ENCODE assay signal across 8 cellular contexts in the genomic region with DNA sequence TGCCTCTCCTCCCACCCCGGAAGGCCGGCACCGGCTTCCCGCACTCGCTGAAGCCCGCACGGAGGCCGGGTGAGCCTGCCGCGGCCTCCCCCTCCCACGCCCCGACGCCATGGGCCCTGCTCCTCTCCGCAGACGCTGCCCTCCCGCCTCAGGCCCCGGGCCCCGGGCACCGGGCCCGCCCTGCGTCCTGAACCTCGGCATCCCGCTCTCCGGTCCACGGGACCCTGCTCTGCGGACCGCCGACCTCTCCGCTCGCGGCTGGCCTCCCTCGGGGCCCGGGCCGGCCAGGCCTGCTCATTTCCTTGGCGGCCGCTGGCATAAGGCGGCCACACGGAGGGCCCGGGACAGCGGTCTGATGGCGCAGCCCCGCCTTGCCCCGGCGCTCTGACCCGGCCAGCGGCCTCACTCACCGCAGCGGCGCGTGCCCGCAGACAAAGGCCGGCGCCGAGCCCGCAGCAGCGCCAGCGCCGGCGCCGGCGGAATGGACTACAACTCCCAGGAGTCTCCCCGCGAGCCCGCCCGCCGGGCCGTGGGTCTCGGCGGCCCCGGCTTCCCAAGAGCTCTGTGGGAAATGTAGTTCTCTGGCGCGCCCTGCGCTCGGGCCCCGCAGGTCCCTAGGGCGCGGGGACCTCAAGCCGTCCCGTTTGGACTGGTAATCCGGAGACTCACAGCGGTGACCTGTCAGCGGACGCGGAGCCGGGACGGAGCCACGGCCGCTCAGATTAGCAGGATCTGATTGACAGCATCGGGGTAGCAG. TPM values are rescaled to one million over a fixed set of nuclear protein-coding genes. Genes with fewer than 3 reads are reported as not detected.
A peak's percentile ranks its signal among the peaks of the same experiment; 100 is the strongest.
DNase-seq lines count a peak whose midpoint lies in the region; ATAC-seq and TF ChIP-seq lines count a peak whose summit lies in the region.

A gene with protein sequence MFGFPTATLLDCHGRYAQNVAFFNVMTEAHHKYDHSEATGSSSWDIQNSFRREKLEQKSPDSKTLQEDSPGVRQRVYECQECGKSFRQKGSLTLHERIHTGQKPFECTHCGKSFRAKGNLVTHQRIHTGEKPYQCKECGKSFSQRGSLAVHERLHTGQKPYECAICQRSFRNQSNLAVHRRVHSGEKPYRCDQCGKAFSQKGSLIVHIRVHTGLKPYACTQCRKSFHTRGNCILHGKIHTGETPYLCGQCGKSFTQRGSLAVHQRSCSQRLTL (minus strand): TSS at position 490 of the 757 bp plus-strand sequence. CDS start 2,748 bp downstream, outside the sequence.

- WGBS in esophagus muscularis mucosa = under 1% methylated on average over 41 of the region's 89 CpGs

- H3K4me3 ChIP-seq in PC-9 (peak within 1 kb of the TSS; percentile 66), esophagus muscularis mucosa (peak within 1 kb of the TSS; percentile 71 to 90 (median 80)), muscle layer of duodenum (ENCODE audit: low read depth in 1 of 2, low read length in 2 of 2) (peak within 1 kb of the TSS; percentile 74 to 81)

- no peak within 1 kb of the TSS for H3K27ac ChIP-seq in PC-9
- peak within 1 kb of the TSS; percentile 79 to 89 (median 82) for H3K27ac ChIP-seq in esophagus muscularis mucosa (replicated peaks in 1 of 4)
- peak within 1 kb of the TSS; percentile 17 for H3K27ac ChIP-seq in muscle layer of duodenum (ENCODE audit: low read length)

- BruUV-seq in Calu3 (replicated peaks; lab: Mats Ljungman, UMichigan) = no TSS peak
- no TSS peak for BruUV-seq in PC-9 (replicated peaks; lab: Mats Ljungman, UMichigan)

- peak within 1 kb of the TSS; percentile 54 for H3K27ac Mint-ChIP-seq in Calu3 (ENCODE audit: unreplicated experiment)

- H3K9me2 ChIP-seq in PC-9 (ENCODE audit: insufficient read depth) = no peaks in the 10 kb centered on the region

- peaks cover 4% of the 10 kb centered on the region for H3K4me1 Mint-ChIP-seq in Calu3 (ENCODE audit: low read depth, unreplicated experiment)
- peaks cover 16% of the 10 kb centered on the region for H3K4me1 Mint-ChIP-seq in activated T-cell treated with anti-CD3 and anti-CD28 coated beads, Interleukin-2, amount 50 U/mL, for 4 hours (ENCODE audit: low read depth)

- peak within 1 kb of the TSS; percentile 91 for H3K4me3 Mint-ChIP-seq in Calu3 (ENCODE audit: low read depth, unreplicated experiment)
- peak within 1 kb of the TSS; percentile 91 for H3K4me3 Mint-ChIP-seq in activated T-cell treated with anti-CD3 and anti-CD28 coated beads, Interleukin-2, amount 50 U/mL, for 4 hours

- no peaks in the 10 kb centered on the region for H3K79me2 ChIP-seq in PC-9 (ENCODE audit: low read depth)

- peaks cover 25% of the 10 kb centered on the region for H3K36me3 Mint-ChIP-seq in Calu3 (ENCODE audit: insufficient read depth, unreplicated experiment)
- peaks cover 30% of the 10 kb centered on the region for H3K36me3 Mint-ChIP-seq in activated T-cell treated with anti-CD3 and anti-CD28 coated beads, Interleukin-2, amount 50 U/mL, for 4 hours (ENCODE audit: insufficient read depth)

- TF ChIP-seq CTCF in Calu3 (IDR thresholded peaks at IDR 0.05; ENCODE audit: unreplicated experiment) (no peak), GM20000 (IDR thresholded peaks at IDR 0.05; ENCODE audit: extremely low read depth, missing control alignments) (no peak), PC-9 (conservative IDR thresholded peaks at IDR 0.05) (no peak), esophagus muscularis mucosa (IDR thresholded peaks at IDR 0.05) (no peak)

- no peak for TF ChIP-seq POLR2A in esophagus muscularis mucosa (IDR thresholded peaks at IDR 0.05; ENCODE audit: low read depth)

- H2AFZ ChIP-seq in PC-9 = peak within 1 kb of the TSS; percentile 88

- H3K9me3 Mint-ChIP-seq in Calu3 (ENCODE audit: low read depth, unreplicated experiment) = peaks cover 14% of the 10 kb centered on the region
- peaks cover 22% of the 10 kb centered on the region for H3K9me3 Mint-ChIP-seq in activated T-cell treated with anti-CD3 and anti-CD28 coated beads, Interleukin-2, amount 50 U/mL, for 4 hours

- DNase-seq in Calu3 (peak; percentile 86), GM20000 (ENCODE audit: low spot score) (peak; percentile 97), HS-27A (ENCODE audit: low read depth) (peak; percentile 14), PC-9 (peak; percentile 53 to 77), esophagus muscularis mucosa (ENCODE audit: extremely low spot score) (no peak)
- DNase-seq in activated T-cell treated with anti-CD3 and anti-CD28 coated beads, Interleukin-2, amount 50 U/mL, for 4 hours = peak; percentile 75
- peak; percentile 57 to 60 for DNase-seq in stimulated activated CD8-positive, alpha-beta memory T cell treated with anti-CD3 and anti-CD28 coated beads, Interleukin-7, amount 100 ng/mL, for 1 hour (ENCODE audit: low read depth in 2 of 2)

- H3K36me3 ChIP-seq in PC-9 (ENCODE audit: low read depth) (no peaks in the 10 kb centered on the region), esophagus muscularis mucosa (peaks cover 24 to 36% (median 29%) of the 10 kb centered on the region in 4 donors), muscle layer of duodenum (ENCODE audit: control insufficient read depth in 1 of 2, insufficient read depth in 2 of 2, low read length in 2 of 2) (peaks cover 27 to 32% of the 10 kb centered on the region in 2 donors)

- H3F3A ChIP-seq in PC-9 (ENCODE audit: insufficient read depth, low read depth) = no peaks in the 10 kb centered on the region

- no peaks in the 10 kb centered on the region for H3K4me1 ChIP-seq in PC-9 (replicated peaks; ENCODE audit: insufficient read depth)
- peaks cover 7 to 17% (median 13%) of the 10 kb centered on the region in 4 donors for H3K4me1 ChIP-seq in esophagus muscularis mucosa
- no peaks in the 10 kb centered on the region for H3K4me1 ChIP-seq in muscle layer of duodenum (ENCODE audit: control insufficient read depth in 1 of 2, insufficient read depth in 2 of 2, low read length in 2 of 2)

- H3K27me3 ChIP-seq in PC-9 (ENCODE audit: insufficient read depth, low read depth) = peaks cover 23% of the 10 kb centered on the region; the same call in 1 of the 2 replicates
- peaks cover 0 to 8% (median 0%) of the 10 kb centered on the region in 4 donors for H3K27me3 ChIP-seq in esophagus muscularis mucosa
- H3K27me3 ChIP-seq in muscle layer of duodenum (ENCODE audit: low read depth, low read length) = no peaks in the 10 kb centered on the region

- intact Hi-C loops in Calu3 (cut with micrococcal nuclease; ENCODE audit: unreplicated experiment) = no loop called here
- intact Hi-C loops in PC-9 (cut with micrococcal nuclease; ENCODE audit: unreplicated experiment) = loop anchor here (1.0 kb wide), 1 partner anchor 42 kb away; a partner anchor contains a TSS
- intact Hi-C loops in esophagus muscularis mucosa (cut with DNase I) = no loop called here

- peak within 1 kb of the TSS; percentile 99 for H3K4me2 ChIP-seq in PC-9

- TF ChIP-seq EP300 in esophagus muscularis mucosa (IDR thresholded peaks at IDR 0.05) = no peak

- ATAC-seq in activated T-cell treated with anti-CD3 and anti-CD28 coated beads, Interleukin-2, amount 50 U/mL, for 4 hours = peak; percentile 99

- POLR2A ChIA-PET in PC-9 (lab: Charles Lee; ENCODE audit: unreplicated experiment) = interaction anchor here (0.6 to 0.7 kb wide), 2 partner anchors 215 to 508 kb away, joined by 3 read pairs; no protein-coding TSS in a partner anchor

- H3K27me3 Mint-ChIP-seq in Calu3 (ENCODE audit: unreplicated experiment) = peaks cover 6% of the 10 kb centered on the region
- H3K27me3 Mint-ChIP-seq in activated T-cell treated with anti-CD3 and anti-CD28 coated beads, Interleukin-2, amount 50 U/mL, for 4 hours (ENCODE audit: low read depth) = peaks cover 2% of the 10 kb centered on the region

- CTCF ChIA-PET in Calu3 (lab: Charles Lee) (no interaction called here), PC-9 (lab: Charles Lee) (interaction anchor here (0.7 kb wide), 2 partner anchors 237 to 466 kb away, joined by 3 read pairs; no protein-coding TSS in a partner anchor)

- H3K9me3 ChIP-seq in PC-9 (ENCODE audit: insufficient read depth, low read depth) = peaks cover 33% of the 10 kb centered on the region
- H3K9me3 ChIP-seq in esophagus muscularis mucosa = peaks cover 12 to 35% (median 32%) of the 10 kb centered on the region in 4 donors
- H3K9me3 ChIP-seq in muscle layer of duodenum (ENCODE audit: control insufficient read depth in 1 of 2, low read length in 2 of 2) = peaks cover 32% of the 10 kb centered on the region in 2 donors

- H4K20me1 ChIP-seq in PC-9 (ENCODE audit: insufficient read depth) = no peaks in the 10 kb centered on the region

RNA-seq across cellular contexts. Expression of the gene that starts here (rescaled TPM):
- total RNA-seq in Calu3 (2022) (17.1 and 17.8 TPM in 2 replicates), PC-9 (2021) (9.8 and 16.8 TPM in 2 replicates), esophagus muscularis mucosa (10 to 100 TPM; 54.8 to 77.7 (median 57.4) TPM)
- total RNA-seq in activated T-cell treated with anti-CD3 and anti-CD28 coated beads, Interleukin-2, amount 50 U/mL, for 4 hours = 10 to 100 TPM; 17.8 to 23.6 (median 22.4) TPM
